ENCODE assay signal across 27 cellular contexts in the genomic region with DNA sequence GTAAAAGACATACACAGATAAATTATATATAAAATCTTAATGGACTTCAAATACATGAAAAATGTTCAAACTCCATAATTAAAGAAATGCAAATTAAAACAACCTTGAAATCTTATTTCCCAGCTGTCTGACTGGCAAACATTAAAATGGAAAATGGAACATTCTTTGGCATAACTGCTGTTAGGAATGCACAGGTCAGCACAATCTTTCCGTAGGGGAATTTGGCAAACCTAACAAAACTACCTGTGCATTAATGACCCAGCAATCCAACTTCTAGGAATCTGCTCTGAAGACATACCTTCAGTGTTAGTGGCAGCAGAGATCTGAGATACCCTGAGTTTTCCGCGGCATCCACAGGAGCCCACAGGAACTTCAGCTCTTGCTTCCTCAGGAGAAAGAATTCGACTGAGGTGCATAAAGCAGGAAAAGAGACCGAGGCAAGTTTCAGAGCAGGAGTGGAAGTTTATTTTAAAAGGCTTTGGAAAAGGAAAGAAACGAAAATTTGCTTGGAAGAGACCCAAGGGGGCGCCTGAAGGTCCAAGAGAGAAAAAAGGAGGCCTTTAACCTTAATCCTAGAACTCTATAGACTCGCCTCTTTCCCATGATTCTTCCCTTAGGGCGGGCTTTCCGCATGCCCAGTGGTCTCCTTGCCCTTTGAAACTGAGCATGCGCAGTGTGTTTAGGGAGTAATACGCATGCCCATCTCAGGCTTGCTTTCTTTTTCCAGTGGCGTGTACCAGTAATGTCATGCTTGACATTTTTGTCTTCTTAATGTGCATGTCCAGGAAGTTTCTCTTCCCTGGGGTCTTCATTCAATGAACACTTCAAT. TPM values are rescaled to one million over a fixed set of nuclear protein-coding genes. Genes with fewer than 3 reads are reported as not detected.
DNase-seq lines count a peak whose midpoint lies in the region; ATAC-seq, FAIRE-seq and TF ChIP-seq lines count a peak whose summit lies in the region.
"Had no signal": no experiment of that assay in that cellular context is flagged by ENCODE, and none has a peak within 500 bp of the region (broad histone marks: within the 10 kb centered on the region; RNA-seq: fewer than 3 reads in every experiment).

No MANE protein-coding gene starts in this region.

- H3K9me3 ChIP-seq in BLaER1 (peaks cover 52% of the 10 kb centered on the region), kidney (ENCODE audit: control insufficient read depth in 1 of 2, low read length in 2 of 2) (peaks cover 0 to 2% of the 10 kb centered on the region in 2 donors)

- H3K36me3 ChIP-seq in BLaER1 (no peaks in the 10 kb centered on the region), kidney (ENCODE audit: control insufficient read depth in 1 of 2, insufficient read depth in 2 of 2, low read length in 2 of 2) (no peaks in the 10 kb centered on the region)
- H3K36me3 ChIP-seq: heart left ventricle, left ventricle myocardium inferior, sigmoid colon, tibial nerve had no signal

- peak overlapping the region; percentile 51; the same call in 1 of the 2 replicates for H3K27ac ChIP-seq in BLaER1
- peak overlapping the region; percentile 40 to 55 for H3K27ac ChIP-seq in kidney (ENCODE audit: low read depth in 2 of 2, low read length in 2 of 2)
- H3K27ac ChIP-seq: heart left ventricle, HL-60, KMS-11, left ventricle myocardium inferior, parathyroid adenoma, sigmoid colon, tibial nerve had no signal

- peak; percentile 10 for DNase-seq in HFFc6
- peak; percentile 68 for DNase-seq in NCI-H226
- DNase-seq in kidney, result no peak
- no peak for DNase-seq in DMS79 treated with DMSO at 0.1 percent for 48 hours (lab: John Stamatoyannopoulos, UW)
- DNase-seq in T-cell, result no peak
- DNase-seq: activated CD4-positive, CD25-positive, alpha-beta regulatory T cell; activated naive CD4-positive, alpha-beta T cell treated with anti-CD3 and anti-CD28 coated beads, Interleukin-2, amount 10 ng/mL, durations not matched to agents 7 days and 5 days; activated T-cell treated with anti-CD3 and anti-CD28 coated beads, Interleukin-2, amount 50 U/mL, for 24 hours; anterior cingulate cortex; heart left ventricle; left ventricle myocardium inferior; midbrain; nephron progenitor cell; PC-3; SHP77 treated with DMSO at 0.1 percent for 48 hours; sigmoid colon; stimulated activated naive CD4-positive, alpha-beta T cell treated with Interleukin-2 at 50 U/mL for 16 hours had no signal

- H3K36me3 Mint-ChIP-seq in HFFc6 (ENCODE audit: low read depth) (no peaks in the 10 kb centered on the region), T-cell (no peaks in the 10 kb centered on the region)
- H3K36me3 Mint-ChIP-seq: activated naive CD4-positive, alpha-beta T cell treated with anti-CD3 and anti-CD28 coated beads, Interleukin-2, amount 10 ng/mL, durations not matched to agents 7 days and 5 days had no signal

- H3K4me3 Mint-ChIP-seq in HFFc6, result peak overlapping the region; percentile 55
- no peak overlapping the region for H3K4me3 Mint-ChIP-seq in T-cell
- H3K4me3 Mint-ChIP-seq: activated naive CD4-positive, alpha-beta T cell treated with anti-CD3 and anti-CD28 coated beads, Interleukin-2, amount 10 ng/mL, durations not matched to agents 7 days and 5 days; activated T-cell treated with anti-CD3 and anti-CD28 coated beads, Interleukin-2, amount 50 U/mL, for 24 hours; dendritic cell treated with granulocyte-macrophage colony-stimulating factor and Interleukin-4, amounts not matched to agents 40 ng/mL and 50 ng/mL, for 4 days; nephron progenitor cell; T-helper 2 cell treated with Interferon-gamma antibody and Interleukin-4, amounts not matched to agents 5 μg/mL and 100 μg/mL, for 36 hours had no signal

- no peak overlapping the region for H3K27ac Mint-ChIP-seq in HFFc6
- H3K27ac Mint-ChIP-seq in T-cell, result no peak overlapping the region
- H3K27ac Mint-ChIP-seq: activated naive CD4-positive, alpha-beta T cell treated with anti-CD3 and anti-CD28 coated beads, Interleukin-2, amount 10 ng/mL, durations not matched to agents 7 days and 5 days; activated T-cell treated with anti-CD3 and anti-CD28 coated beads, Interleukin-2, amount 50 U/mL, for 24 hours; dendritic cell treated with granulocyte-macrophage colony-stimulating factor and Interleukin-4, amounts not matched to agents 40 ng/mL and 50 ng/mL, for 4 days; nephron progenitor cell; T-helper 2 cell treated with Interferon-gamma antibody and Interleukin-4, amounts not matched to agents 5 μg/mL and 100 μg/mL, for 36 hours had no signal

- H3K4me1 ChIP-seq in BLaER1, result peaks cover 19% of the 10 kb centered on the region
- H3K4me1 ChIP-seq in kidney (ENCODE audit: control insufficient read depth in 1 of 2, insufficient read depth in 1 of 2, low read depth in 1 of 2, low read length in 2 of 2), result peaks cover 4 to 20% of the 10 kb centered on the region in 2 donors
- H3K4me1 ChIP-seq: heart left ventricle, left ventricle myocardium inferior, parathyroid adenoma, sigmoid colon, tibial nerve had no signal

- POLR2A ChIA-PET in T-cell (lab: Charles Lee), result interaction anchor here in 1 of 2 donors (0.7 kb wide), 1 partner anchor 9 kb away, joined by 3 read pairs; no protein-coding TSS in a partner anchor

- CTCF ChIA-PET in T-cell (lab: Charles Lee), result no interaction called here

- no peaks in the 10 kb centered on the region for H4K20me1 ChIP-seq in BLaER1

- 0 out of 2 replicates have a peak overlapping the region, but pooled peaks have one; percentile 32 for H3K9ac ChIP-seq in BLaER1
- H3K9ac ChIP-seq in kidney (ENCODE audit: low read length in 2 of 2), result no peak overlapping the region
- H3K9ac ChIP-seq: KMS-11, parathyroid adenoma had no signal

- peaks cover 33% of the 10 kb centered on the region for H3K9me3 Mint-ChIP-seq in HFFc6
- peaks cover 4 to 5% (median 5%) of the 10 kb centered on the region in 3 donors for H3K9me3 Mint-ChIP-seq in T-cell
- H3K9me3 Mint-ChIP-seq: activated naive CD4-positive, alpha-beta T cell treated with anti-CD3 and anti-CD28 coated beads, Interleukin-2, amount 10 ng/mL, durations not matched to agents 7 days and 5 days had no signal

- peak; percentile 39 for FAIRE-seq in kidney (lab: Jason Lieb, UNC)

- H3K4me1 Mint-ChIP-seq in HFFc6 (ENCODE audit: low read depth) (no peaks in the 10 kb centered on the region), T-cell (no peaks in the 10 kb centered on the region)
- H3K4me1 Mint-ChIP-seq: activated naive CD4-positive, alpha-beta T cell treated with anti-CD3 and anti-CD28 coated beads, Interleukin-2, amount 10 ng/mL, durations not matched to agents 7 days and 5 days; nephron progenitor cell had no signal

- peak overlapping the region; percentile 52 for H3K4me2 ChIP-seq in BLaER1
- H3K4me2 ChIP-seq: KMS-11 had no signal

- no peaks in the 10 kb centered on the region for H3K27me3 Mint-ChIP-seq in HFFc6 (ENCODE audit: insufficient read depth)
- peaks cover 4% of the 10 kb centered on the region in 2 donors for H3K27me3 Mint-ChIP-seq in T-cell
- H3K27me3 Mint-ChIP-seq: activated naive CD4-positive, alpha-beta T cell treated with anti-CD3 and anti-CD28 coated beads, Interleukin-2, amount 10 ng/mL, durations not matched to agents 7 days and 5 days; dendritic cell treated with granulocyte-macrophage colony-stimulating factor and Interleukin-4, amounts not matched to agents 40 ng/mL and 50 ng/mL, for 4 days had no signal

- no peak for TF ChIP-seq CTCF in HFFc6 (IDR thresholded peaks at IDR 0.05)
- no peak for TF ChIP-seq CTCF in kidney (IDR thresholded peaks at IDR 0.05; ENCODE audit: borderline replicate concordance, extremely low read depth, insufficient read depth)

- H3K4me3 ChIP-seq in BLaER1 (0 out of 2 replicates have a peak overlapping the region, but pooled peaks have one; percentile 2), kidney (ENCODE audit: low read length in 2 of 2) (peak overlapping the region; percentile 4 to 31)
- H3K4me3 ChIP-seq: heart left ventricle, left ventricle myocardium inferior, sigmoid colon, tibial nerve had no signal

- H3K27me3 ChIP-seq in BLaER1, result no peaks in the 10 kb centered on the region
- H3K27me3 ChIP-seq: heart left ventricle, sigmoid colon, tibial nerve had no signal

- ATAC-seq in T-cell (replicated peaks in 1 of 4) (no peak), HG03135 (IDR thresholded peaks at IDR 0.05; ENCODE audit: unreplicated experiment) (no peak)
- ATAC-seq: heart left ventricle had no signal

- intact Hi-C loops in kidney (cut with DNase I), result no loop called here

RNA-seq across cellular contexts. Expression of gene LYPD8, which starts 24.8 kb away (rescaled TPM):
- total RNA-seq in HFFc6 (2021; fragmentation: NEBNext Ultra II Directional; extraction: Animal tissue kit (Norgen Biotek cat#: 25700)), result under 1 TPM in 4 of 6 experiments, not detected in 2; 0.14 to 0.58 (median 0.25) TPM
- 3.2 TPM for total RNA-seq in kidney
- 0.92 TPM for polyA plus RNA-seq in kidney (ENCODE audit: insufficient read depth, low read depth, low replicate concordance)
- total RNA-seq in T-cell, result not detected
- total RNA-seq: cardiac septum, G401, heart left ventricle, left ventricle myocardium inferior, PC-3, tibial nerve had no signal
- polyA plus RNA-seq: heart left ventricle had no signal

RNA-seq across cellular contexts. Expression of gene OR14I1, which starts 28.2 kb away (rescaled TPM):
- not detected for total RNA-seq in HFFc6 (2021; fragmentation: NEBNext Ultra II Directional; extraction: Animal tissue kit (Norgen Biotek cat#: 25700))
- total RNA-seq in kidney (not detected), T-cell (not detected)
- not detected for polyA plus RNA-seq in kidney (ENCODE audit: insufficient read depth, low read depth, low replicate concordance)
- total RNA-seq: cardiac septum, G401, heart left ventricle, left ventricle myocardium inferior, PC-3, sigmoid colon, tibial nerve had no signal
- polyA plus RNA-seq: heart left ventricle, sigmoid colon had no signal

Comparison
In these comparisons a context has a peak if more than half of its experiments do, and no peak if none do; other contexts are left out.
1. DNase-seq: peak in HFFc6 (single experiment) and NCI-H226 (single experiment); none in kidney (single experiment), DMS79 treated with DMSO at 0.1 percent for 48 hours (single experiment) and T-cell (0 of 34).